22 cellular contexts compared by ENCODE assay signal in genomic region chr22:24186352-24186740, GRCh38. TPM values are rescaled to one million over a fixed set of nuclear protein-coding genes. Genes with fewer than 3 reads are reported as not detected.
DNase-seq lines count a peak whose midpoint lies in the region; ATAC-seq and TF ChIP-seq lines count a peak whose summit lies in the region.
"Had no signal": no experiment of that assay in that cellular context is flagged by ENCODE, and none has a peak within 500 bp of the region (broad histone marks: within the 10 kb centered on the region; RNA-seq: fewer than 3 reads in every experiment).

No MANE protein-coding gene starts in this region.

- intact Hi-C loops in activated B cell treated with CpG ODN at 0.5 μM for 24 hours (cut with micrococcal nuclease) = loop anchor here (5.0 kb wide), 1 partner anchor 61 kb away; the partner anchor contains the start of gene GGT5
- intact Hi-C loops in esophagus muscularis mucosa (cut with DNase I) = no loop called here

- H3K27me3 ChIP-seq in trophoblast cell (ENCODE audit: insufficient read depth, low read length) (no peaks in the 10 kb centered on the region), esophagus muscularis mucosa (no peaks in the 10 kb centered on the region)

- TF ChIP-seq CTCF in activated B cell treated with CpG ODN at 0.5 μM for 24 hours (IDR thresholded peaks at IDR 0.05) (no peak), esophagus muscularis mucosa (IDR thresholded peaks at IDR 0.05) (no peak)

- no peaks in the 10 kb centered on the region for H3K79me2 ChIP-seq in trophoblast cell (ENCODE audit: control insufficient read depth, insufficient read depth, low read length, poor library complexity)

- H3K9me3 Mint-ChIP-seq in activated B cell treated with CpG ODN at 0.5 μM for 24 hours (no peaks in the 10 kb centered on the region), immature natural killer cell (no peaks in the 10 kb centered on the region)
- no peaks in the 10 kb centered on the region for H3K9me3 Mint-ChIP-seq in activated T-cell treated with anti-CD3 and anti-CD28 coated beads, Interleukin-2, amount 50 U/mL, for 4 hours

- no peak overlapping the region for H4K8ac ChIP-seq in trophoblast cell (ENCODE audit: low read depth, low read length)

- no peak for TF ChIP-seq EP300 in esophagus muscularis mucosa (IDR thresholded peaks at IDR 0.05)

- CTCF ChIA-PET in activated B cell treated with CpG ODN at 0.5 μM for 24 hours (lab: Charles Lee) = no interaction called here

- WGBS in trophoblast cell (ENCODE audit: extremely low coverage, insufficient coverage, insufficient read length) = no CpG with 5 or more reads among the region's 15 CpGs
- 98% methylated on average over 7 of the region's 15 CpGs for whole genome bisulfite sequencing in esophagus muscularis mucosa

- H3K4me3 Mint-ChIP-seq in activated B cell treated with CpG ODN at 0.5 μM for 24 hours = no peak overlapping the region
- no peak overlapping the region for H3K4me3 Mint-ChIP-seq in activated T-cell treated with anti-CD3 and anti-CD28 coated beads, Interleukin-2, amount 50 U/mL, for 4 hours
- no peak overlapping the region for H3K4me3 Mint-ChIP-seq in immature natural killer cell

- H3K27ac ChIP-seq in trophoblast cell (ENCODE audit: low read depth, low read length) (no peak overlapping the region), esophagus muscularis mucosa (replicated peaks in 1 of 4) (no peak overlapping the region)
- H3K27ac ChIP-seq: 22Rv1, HL-60, SK-N-MC had no signal

- H3K4me1 ChIP-seq in trophoblast cell (ENCODE audit: control insufficient read depth in 1 of 2, insufficient read depth in 2 of 2, low read length in 2 of 2) = peaks cover 19 to 22% of the 10 kb centered on the region in 2 experiments
- H3K4me1 ChIP-seq in esophagus muscularis mucosa = peaks cover 13 to 33% (median 32%) of the 10 kb centered on the region in 4 donors

- no peak overlapping the region for H3K4ac ChIP-seq in trophoblast cell (ENCODE audit: low read depth, low read length)

- H2AFZ ChIP-seq in trophoblast cell (ENCODE audit: insufficient read depth, low read length, poor library complexity) = no peak overlapping the region

- no peak overlapping the region for H2BK5ac ChIP-seq in trophoblast cell (ENCODE audit: low read depth, low read length, poor library complexity)

- no peak overlapping the region for H3K4me3 ChIP-seq in trophoblast cell (ENCODE audit: low read depth, low read length)
- H3K4me3 ChIP-seq in esophagus muscularis mucosa = no peak overlapping the region
- H3K4me3 ChIP-seq: SK-N-MC had no signal

- no peak overlapping the region for H3K18ac ChIP-seq in trophoblast cell (ENCODE audit: low read length)

- no peak overlapping the region for H2BK120ac ChIP-seq in trophoblast cell (ENCODE audit: insufficient read depth, low read length, poor library complexity)

- peak; percentile 12 for DNase-seq in DMS 273 (lab: John Stamatoyannopoulos, UW; ENCODE audit: unreplicated experiment)
- no peak for DNase-seq in DMS 273 treated with DMSO at 0.1 percent for 48 hours (lab: John Stamatoyannopoulos, UW)
- DNase-seq in 8988T = peak; percentile 10
- peak; percentile 12 for DNase-seq in activated B cell treated with CpG ODN at 0.5 μM for 24 hours
- peak; percentile 40 to 73 for DNase-seq in trophoblast cell
- no peak for DNase-seq in esophagus muscularis mucosa (ENCODE audit: extremely low spot score)
- DNase-seq in activated T-cell treated with anti-CD3 and anti-CD28 coated beads, Interleukin-2, amount 50 U/mL, for 4 hours = no peak
- no peak for DNase-seq in immature natural killer cell
- DNase-seq: ACHN, NCI-H1048, NCI-H1417 treated with DMSO at 0.1 percent for 48 hours, NCI-H1694 treated with DMSO at 0.1 percent for 48 hours, NCI-H2081, NCI-H2227 treated with DMSO at 0.1 percent for 48 hours, NCI-H69, RPMI8226, SIG-M5 had no signal

- H3K4me1 Mint-ChIP-seq in activated B cell treated with CpG ODN at 0.5 μM for 24 hours (peaks cover 10% of the 10 kb centered on the region), immature natural killer cell (no peaks in the 10 kb centered on the region)
- no peaks in the 10 kb centered on the region for H3K4me1 Mint-ChIP-seq in activated T-cell treated with anti-CD3 and anti-CD28 coated beads, Interleukin-2, amount 50 U/mL, for 4 hours (ENCODE audit: low read depth)

- H4K91ac ChIP-seq in trophoblast cell (ENCODE audit: low read depth, low read length) = no peak overlapping the region

- H3K4me2 ChIP-seq in trophoblast cell (ENCODE audit: low read length) = no peak overlapping the region

- POLR2A ChIA-PET in activated B cell treated with CpG ODN at 0.5 μM for 24 hours (lab: Charles Lee) = no interaction called here

- H3K27me3 Mint-ChIP-seq in activated B cell treated with CpG ODN at 0.5 μM for 24 hours (peaks cover 3% of the 10 kb centered on the region), immature natural killer cell (ENCODE audit: low read depth in 3 of 3) (peaks cover 0 to 4% (median 3%) of the 10 kb centered on the region in 3 donors)
- H3K27me3 Mint-ChIP-seq in activated T-cell treated with anti-CD3 and anti-CD28 coated beads, Interleukin-2, amount 50 U/mL, for 4 hours (ENCODE audit: low read depth) = no peaks in the 10 kb centered on the region

- no peak overlapping the region for H3K23ac ChIP-seq in trophoblast cell (ENCODE audit: low read length)

- H3K36me3 Mint-ChIP-seq in activated B cell treated with CpG ODN at 0.5 μM for 24 hours (ENCODE audit: low read depth) (no peaks in the 10 kb centered on the region), immature natural killer cell (no peaks in the 10 kb centered on the region)
- no peaks in the 10 kb centered on the region for H3K36me3 Mint-ChIP-seq in activated T-cell treated with anti-CD3 and anti-CD28 coated beads, Interleukin-2, amount 50 U/mL, for 4 hours (ENCODE audit: insufficient read depth)

- H3K79me1 ChIP-seq in trophoblast cell (ENCODE audit: low read length) = peaks cover 15% of the 10 kb centered on the region

- H3K27ac Mint-ChIP-seq in activated B cell treated with CpG ODN at 0.5 μM for 24 hours (no peak overlapping the region), immature natural killer cell (no peak overlapping the region)

- no peak for ATAC-seq in activated B cell treated with CpG ODN at 0.5 μM for 24 hours (ENCODE audit: low read depth)
- ATAC-seq in activated T-cell treated with anti-CD3 and anti-CD28 coated beads, Interleukin-2, amount 50 U/mL, for 4 hours = no peak

- H3K14ac ChIP-seq in trophoblast cell (ENCODE audit: low read length) = no peak overlapping the region

- H2AK5ac ChIP-seq in trophoblast cell (ENCODE audit: low read length) = no peak overlapping the region

- H3K9ac ChIP-seq in trophoblast cell (ENCODE audit: low read length) = no peak overlapping the region

- H4K12ac ChIP-seq in trophoblast cell (ENCODE audit: low read depth, low read length) = no peak overlapping the region

- no peak for TF ChIP-seq POLR2A in esophagus muscularis mucosa (IDR thresholded peaks at IDR 0.05; ENCODE audit: low read depth)

- H2BK12ac ChIP-seq in trophoblast cell (ENCODE audit: low read length) = no peak overlapping the region

- H3K9me3 ChIP-seq in trophoblast cell (ENCODE audit: insufficient read depth, low read depth, low read length) (no peaks in the 10 kb centered on the region), esophagus muscularis mucosa (no peaks in the 10 kb centered on the region)

- H3K36me3 ChIP-seq in trophoblast cell (ENCODE audit: control insufficient read depth in 1 of 2, insufficient read depth in 2 of 2, low read length in 2 of 2) = peaks cover 2 to 6% of the 10 kb centered on the region in 2 experiments
- peaks cover 0 to 11% (median 0%) of the 10 kb centered on the region in 4 donors for H3K36me3 ChIP-seq in esophagus muscularis mucosa

RNA-seq across cellular contexts. Expression of gene SUSD2, which starts 5.1 kb away (rescaled TPM):
- 0.39 and 0.93 TPM in 2 replicates for total RNA-seq in activated B cell treated with CpG ODN at 0.5 μM for 24 hours
- polyA plus RNA-seq in trophoblast cell (2013) = 36.0 and 40.8 TPM in 2 replicates
- 1 to 10 TPM; 3.3 to 10.0 (median 4.2) TPM for total RNA-seq in esophagus muscularis mucosa
- total RNA-seq in activated T-cell treated with anti-CD3 and anti-CD28 coated beads, Interleukin-2, amount 50 U/mL, for 4 hours = 1 to 10 TPM; 1.2 to 1.7 (median 1.6) TPM
- polyA plus RNA-seq in immature natural killer cell = under 1 TPM in 2 of 3 donors, not detected in 1; 0.07 to 0.14 TPM

RNA-seq across cellular contexts. Expression of gene GGT5, which starts 58.5 kb away (rescaled TPM):
- total RNA-seq in activated B cell treated with CpG ODN at 0.5 μM for 24 hours (not detected in 2 replicates), esophagus muscularis mucosa (10 to 100 TPM; 15.4 to 59.2 (median 37.2) TPM)
- 8.2 and 9.1 TPM in 2 replicates for polyA plus RNA-seq in trophoblast cell (2013)
- total RNA-seq in activated T-cell treated with anti-CD3 and anti-CD28 coated beads, Interleukin-2, amount 50 U/mL, for 4 hours = under 1 TPM in 2 of 3 donors, not detected in 1; 0.11 to 0.19 TPM
- not detected for polyA plus RNA-seq in immature natural killer cell
- total RNA-seq: H4, NCI-H460 had no signal

Comparison
In these comparisons a context has a peak if more than half of its experiments do, and no peak if none do; other contexts are left out.
1. DNase-seq: peak in DMS 273 (single experiment), 8988T (single experiment), activated B cell treated with CpG ODN at 0.5 μM for 24 hours (single experiment) and trophoblast cell (2 of 2); none in DMS 273 treated with DMSO at 0.1 percent for 48 hours (single experiment), esophagus muscularis mucosa (single experiment), activated T-cell treated with anti-CD3 and anti-CD28 coated beads, Interleukin-2, amount 50 U/mL, for 4 hours (single experiment) and immature natural killer cell (0 of 3).
2. RNA of gene GGT5, which starts 58.5 kb away (total RNA-seq): 15.4 to 59.2 TPM in esophagus muscularis mucosa; not detected in activated B cell treated with CpG ODN at 0.5 μM for 24 hours and 0.11 to 0.19 TPM in activated T-cell treated with anti-CD3 and anti-CD28 coated beads, Interleukin-2, amount 50 U/mL, for 4 hours; every median in the first group is over 10 times any median in the second.